23 cellular contexts compared by ENCODE assay signal in genomic region chr10:69697006-69697405, GRCh38.
"Had no signal": no experiment of that assay in that cellular context is flagged by ENCODE, and none has a peak within 500 bp of the region (broad histone marks: within the 10 kb centered on the region; RNA-seq: fewer than 3 reads in every experiment).

No MANE protein-coding gene starts in this region.

- H3K36me3 ChIP-seq: Peyer's patch, SJCRH30 had no signal

- H3K27me3 ChIP-seq: Peyer's patch, SJCRH30 had no signal

- H3K9me3 ChIP-seq: Peyer's patch, SJCRH30 had no signal

- H3K4me3 ChIP-seq: Peyer's patch, SJCRH30, SK-N-MC had no signal

- H3K27ac ChIP-seq: HL-60, Peyer's patch, SJCRH30, SK-N-MC had no signal

- FAIRE-seq: HTR-8/SVneo had no signal

- DNase-seq: KBM-7, MV-4-11, NCI-H1092, NCI-H1105 treated with DMSO at 0.1 percent for 48 hours, NCI-H1417 treated with DMSO at 0.1 percent for 48 hours, NCI-H146, NCI-H1694 treated with DMSO at 0.1 percent for 48 hours, NCI-H1930, NCI-H2081, NCI-H2107, NCI-H2171, NCI-H226, NCI-H446, NCI-H510A, NCI-H524 treated with DMSO at 0.1 percent for 48 hours, NCI-H69, NCI-H774, SHP77 treated with DMSO at 0.1 percent for 48 hours, SJCRH30 had no signal

- H3K4me1 ChIP-seq: Peyer's patch, SJCRH30 had no signal
